ENCODE assay signal across 8 cellular contexts in genomic region chr14:60092516-60092915, GRCh38. TPM values are rescaled to one million over a fixed set of nuclear protein-coding genes. Genes with fewer than 3 reads are reported as not detected.
DNase-seq lines count a peak whose midpoint lies in the region; TF ChIP-seq lines count a peak whose summit lies in the region.

No MANE protein-coding gene starts in this region.

- H3K4me1 ChIP-seq in stomach, result peaks cover 15 to 43% (median 32%) of the 10 kb centered on the region in 4 donors

- no peak for TF ChIP-seq POLR2A in stomach (IDR thresholded peaks at IDR 0.05)

- DNase-seq in CD1c-positive myeloid dendritic cell (ENCODE audit: extremely low spot score), result peak; percentile 32
- peak; percentile 19 for DNase-seq in HEK293T (ENCODE audit: extremely low spot score)
- peak; percentile 32 for DNase-seq in SK-MEL-5 (ENCODE audit: low read depth, low spot score)
- no peak for DNase-seq in chondrocyte (ENCODE audit: low spot score)
- peak; percentile 65 for DNase-seq in left kidney (ENCODE audit: low read depth, low spot score)
- DNase-seq in stomach, result no peak
- no peak for DNase-seq in GDM1 (lab: John Stamatoyannopoulos, UW)
- no peak for DNase-seq in NCI-H1417 treated with DMSO at 0.1 percent for 48 hours (lab: John Stamatoyannopoulos, UW)

- H3K9me3 ChIP-seq in stomach, result no peaks in the 10 kb centered on the region

- intact Hi-C loops in stomach (cut with DNase I; ENCODE audit: low total_unique reads), result loop anchor here (10.0 kb wide), 1 partner anchor 72 kb away; the partner anchor contains the start of gene DHRS7

- no peaks in the 10 kb centered on the region for H3K36me3 Mint-ChIP-seq in chondrocyte (ENCODE audit: low read depth)

- peak overlapping the region; percentile 97 to 99 (median 99) for H3K27ac ChIP-seq in stomach

- no peaks in the 10 kb centered on the region for H3K27me3 Mint-ChIP-seq in chondrocyte (ENCODE audit: low read depth)

- H3K27me3 ChIP-seq in stomach, result no peaks in the 10 kb centered on the region

- WGBS in stomach, 5 donors, result 0 to 1% (median 0%) methylated on average over 14 of the region's 14 CpGs

- peak overlapping the region; percentile 99 for H3K27ac Mint-ChIP-seq in chondrocyte (ENCODE audit: unreplicated experiment)

- TF ChIP-seq CTCF in chondrocyte (IDR thresholded peaks at IDR 0.05) (no peak), stomach (IDR thresholded peaks at IDR 0.05) (no peak)

- H3K4me1 Mint-ChIP-seq in chondrocyte (ENCODE audit: low read depth), result peaks cover 46% of the 10 kb centered on the region

- H3K4me3 ChIP-seq in stomach, result peak overlapping the region; percentile 61 to 72 (median 66)

- no peaks in the 10 kb centered on the region for H3K9me3 Mint-ChIP-seq in chondrocyte (ENCODE audit: low read depth)

- H3K36me3 ChIP-seq in stomach, result peaks cover 0 to 4% (median 2%) of the 10 kb centered on the region in 4 donors

- POLR2A ChIA-PET in HEK293T (lab: Yijun Ruan, JAX), result interaction anchor here (1.2 to 2.4 kb wide), 4 partner anchors 69 to 156 kb away, joined by 3 to 14 read pairs (median 9); partner anchors contain the start of genes DHRS7 and PPM1A

- TF ChIP-seq EP300 in stomach (IDR thresholded peaks at IDR 0.05), result no peak

- in situ Hi-C loops in SK-MEL-5 (cut with HindIII; ENCODE audit: low pct_unique_long_range_greater_than_20kb, low sequenced_read_pairs), result no loop called here

- H3K4me3 Mint-ChIP-seq in chondrocyte (ENCODE audit: unreplicated experiment), result peak overlapping the region; percentile 93

- CTCF ChIA-PET in HEK293T (lab: Yijun Ruan, JAX), result no interaction called here

TF ChIP-seq in HEK293T, 16 proteins besides CTCF, POLR2A, EP300 and RAD21:
- TF ChIP-seq SP1 (IDR thresholded peaks at IDR 0.05) (no peak), HDGF (IDR thresholded peaks at IDR 0.05; ENCODE audit: borderline replicate concordance) (no peak), NFRKB (IDR thresholded peaks at IDR 0.05) (no peak), PKNOX1 (IDR thresholded peaks at IDR 0.05) (no peak), FOXK2 (IDR thresholded peaks at IDR 0.05) (no peak), CTBP1 (IDR thresholded peaks at IDR 0.05; ENCODE audit: borderline replicate concordance) (no peak), ZNF384 (IDR thresholded peaks at IDR 0.05) (no peak), BHLHE40 (IDR thresholded peaks at IDR 0.05; ENCODE audit: borderline replicate concordance) (no peak), FOXA1 (IDR thresholded peaks at IDR 0.05) (no peak), FOXM1 (IDR thresholded peaks at IDR 0.05; ENCODE audit: borderline replicate concordance) (no peak), TARDBP (IDR thresholded peaks at IDR 0.05) (no peak), SUZ12 (IDR thresholded peaks at IDR 0.05) (no peak), ARNT (IDR thresholded peaks at IDR 0.05) (no peak), L3MBTL2 (conservative IDR thresholded peaks at IDR 0.05) (no peak), ELF4 (IDR thresholded peaks at IDR 0.05) (no peak), LEF1 (IDR thresholded peaks at IDR 0.05; ENCODE audit: borderline replicate concordance) (no peak)

RNA-seq across cellular contexts. Expression of gene PCNX4, which starts 0.8 kb away (rescaled TPM):
- 54.8 and 55.1 TPM in 2 replicates for total RNA-seq in SK-MEL-5 (2014; rRNA removed; shearing (Covaris generic))
- 31.7 and 51.4 TPM in 2 replicates for polyA plus RNA-seq in SK-MEL-5 (2015; cell fraction: cytosol; rRNA removed)
- polyA plus RNA-seq in SK-MEL-5 (2015; cell fraction: nucleus; rRNA removed), result 95.5 and 128 TPM in 2 replicates
- total RNA-seq in chondrocyte, result 48.9 to 57.2 TPM (median 52.9 TPM) in 3 replicates
- total RNA-seq in stomach, result 100 to 1,000 TPM in 1 of 5 donors, 10 to 100 TPM in 4; 26.9 to 105 (median 70.5) TPM
- polyA plus RNA-seq in stomach, result 1 to 10 TPM; 6.8 to 9.2 (median 8.2) TPM

Comparison
In these comparisons a context has a peak if more than half of its experiments do, and no peak if none do; other contexts are left out.
1. DNase-seq: peak in CD1c-positive myeloid dendritic cell (single experiment), HEK293T (single experiment), SK-MEL-5 (single experiment) and left kidney (single experiment); none in chondrocyte (single experiment), stomach (single experiment), GDM1 (single experiment) and NCI-H1417 treated with DMSO at 0.1 percent for 48 hours (single experiment).